Comparison of ENCODE assay signal across 1 cellular context in the genomic region with DNA sequence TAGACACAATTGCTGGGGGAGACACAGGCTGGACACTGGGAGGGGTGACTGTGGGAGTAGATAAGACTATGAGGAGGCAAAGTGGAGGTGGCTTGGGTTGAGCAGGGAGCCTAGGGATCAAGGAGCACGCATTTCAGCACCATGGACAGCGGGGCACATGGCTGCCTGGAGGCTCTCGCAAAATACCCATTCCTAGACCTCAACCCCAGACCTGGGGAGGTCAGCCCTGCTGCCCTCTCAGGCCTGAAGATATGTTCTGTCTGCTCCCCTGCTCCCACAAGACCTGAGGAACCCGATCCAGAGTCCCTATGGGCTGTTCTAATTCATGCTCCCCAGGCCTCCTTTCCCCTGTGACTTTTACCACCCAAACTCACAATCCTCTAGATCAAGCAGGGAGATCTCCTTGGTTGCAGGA.
TF ChIP-seq lines count a peak whose summit lies in the region.

No MANE protein-coding gene starts in this region.

TF ChIP-seq in HepG2, 621 proteins besides CTCF, POLR2A, EP300 and RAD21 (continued from another document and continues in another):
- TF ChIP-seq ZBED4 (CRISPR knock-in tag; IDR thresholded peaks at IDR 0.05; ENCODE audit: borderline replicate concordance), result 0 out of 2 replicates have a peak, but pooled peaks have one; percentile 54
- TF ChIP-seq, protein P1, sequence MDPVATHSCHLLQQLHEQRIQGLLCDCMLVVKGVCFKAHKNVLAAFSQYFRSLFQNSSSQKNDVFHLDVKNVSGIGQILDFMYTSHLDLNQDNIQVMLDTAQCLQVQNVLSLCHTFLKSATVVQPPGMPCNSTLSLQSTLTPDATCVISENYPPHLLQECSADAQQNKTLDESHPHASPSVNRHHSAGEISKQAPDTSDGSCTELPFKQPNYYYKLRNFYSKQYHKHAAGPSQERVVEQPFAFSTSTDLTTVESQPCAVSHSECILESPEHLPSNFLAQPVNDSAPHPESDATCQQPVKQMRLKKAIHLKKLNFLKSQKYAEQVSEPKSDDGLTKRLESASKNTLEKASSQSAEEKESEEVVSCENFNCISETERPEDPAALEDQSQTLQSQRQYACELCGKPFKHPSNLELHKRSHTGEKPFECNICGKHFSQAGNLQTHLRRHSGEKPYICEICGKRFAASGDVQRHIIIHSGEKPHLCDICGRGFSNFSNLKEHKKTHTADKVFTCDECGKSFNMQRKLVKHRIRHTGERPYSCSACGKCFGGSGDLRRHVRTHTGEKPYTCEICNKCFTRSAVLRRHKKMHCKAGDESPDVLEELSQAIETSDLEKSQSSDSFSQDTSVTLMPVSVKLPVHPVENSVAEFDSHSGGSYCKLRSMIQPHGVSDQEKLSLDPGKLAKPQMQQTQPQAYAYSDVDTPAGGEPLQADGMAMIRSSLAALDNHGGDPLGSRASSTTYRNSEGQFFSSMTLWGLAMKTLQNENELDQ (CRISPR knock-in tag; IDR thresholded peaks at IDR 0.05; ENCODE audit: borderline replicate concordance), result peak; percentile 81; the same call in 1 of the 2 replicates
- TF ChIP-seq FOXC1 (CRISPR knock-in tag; IDR thresholded peaks at IDR 0.05; ENCODE audit: borderline replicate concordance), result peak; percentile 79
- no peak for TF ChIP-seq ZNF337 (CRISPR knock-in tag; IDR thresholded peaks at IDR 0.05; ENCODE audit: borderline replicate concordance, low read depth)
- peak; percentile 64; the same call in 1 of the 2 replicates for TF ChIP-seq SAP130 (CRISPR knock-in tag; IDR thresholded peaks at IDR 0.05; ENCODE audit: low read depth)
- no peak for TF ChIP-seq MXD1 (CRISPR knock-in tag; IDR thresholded peaks at IDR 0.05)
- TF ChIP-seq HDAC1 (CRISPR knock-in tag; IDR thresholded peaks at IDR 0.05), result no peak
- TF ChIP-seq ZNF558 (CRISPR knock-in tag; IDR thresholded peaks at IDR 0.05; ENCODE audit: borderline replicate concordance), result no peak; the same call in 1 of the 2 replicates
- TF ChIP-seq ZNF124 (CRISPR knock-in tag; IDR thresholded peaks at IDR 0.05), result peak; percentile 70; the same call in 1 of the 2 replicates
- TF ChIP-seq TFDP2 (CRISPR knock-in tag; IDR thresholded peaks at IDR 0.05), result peak; percentile 45; the same call in 1 of the 2 replicates
- no peak for TF ChIP-seq CEBPZ (IDR thresholded peaks at IDR 0.05; ENCODE audit: low read length)
- no peak for TF ChIP-seq CSRNP2 (CRISPR knock-in tag; conservative IDR thresholded peaks at IDR 0.05; ENCODE audit: low read depth)
- TF ChIP-seq, protein P2, sequence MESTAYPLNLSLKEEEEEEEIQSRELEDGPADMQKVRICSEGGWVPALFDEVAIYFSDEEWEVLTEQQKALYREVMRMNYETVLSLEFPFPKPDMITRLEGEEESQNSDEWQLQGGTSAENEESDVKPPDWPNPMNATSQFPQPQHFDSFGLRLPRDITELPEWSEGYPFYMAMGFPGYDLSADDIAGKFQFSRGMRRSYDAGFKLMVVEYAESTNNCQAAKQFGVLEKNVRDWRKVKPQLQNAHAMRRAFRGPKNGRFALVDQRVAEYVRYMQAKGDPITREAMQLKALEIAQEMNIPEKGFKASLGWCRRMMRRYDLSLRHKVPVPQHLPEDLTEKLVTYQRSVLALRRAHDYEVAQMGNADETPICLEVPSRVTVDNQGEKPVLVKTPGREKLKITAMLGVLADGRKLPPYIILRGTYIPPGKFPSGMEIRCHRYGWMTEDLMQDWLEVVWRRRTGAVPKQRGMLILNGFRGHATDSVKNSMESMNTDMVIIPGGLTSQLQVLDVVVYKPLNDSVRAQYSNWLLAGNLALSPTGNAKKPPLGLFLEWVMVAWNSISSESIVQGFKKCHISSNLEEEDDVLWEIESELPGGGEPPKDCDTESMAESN (CRISPR knock-in tag; conservative IDR thresholded peaks at IDR 0.05), result no peak
- no peak for TF ChIP-seq ATF1 (CRISPR knock-in tag; IDR thresholded peaks at IDR 0.05)
- TF ChIP-seq CHD2 (IDR thresholded peaks at IDR 0.05; ENCODE audit: low read depth, low read length), result no peak
- peak; percentile 45; the same call in 1 of the 2 replicates for TF ChIP-seq ZNF777 (CRISPR knock-in tag; IDR thresholded peaks at IDR 0.05)
- TF ChIP-seq, protein P3, sequence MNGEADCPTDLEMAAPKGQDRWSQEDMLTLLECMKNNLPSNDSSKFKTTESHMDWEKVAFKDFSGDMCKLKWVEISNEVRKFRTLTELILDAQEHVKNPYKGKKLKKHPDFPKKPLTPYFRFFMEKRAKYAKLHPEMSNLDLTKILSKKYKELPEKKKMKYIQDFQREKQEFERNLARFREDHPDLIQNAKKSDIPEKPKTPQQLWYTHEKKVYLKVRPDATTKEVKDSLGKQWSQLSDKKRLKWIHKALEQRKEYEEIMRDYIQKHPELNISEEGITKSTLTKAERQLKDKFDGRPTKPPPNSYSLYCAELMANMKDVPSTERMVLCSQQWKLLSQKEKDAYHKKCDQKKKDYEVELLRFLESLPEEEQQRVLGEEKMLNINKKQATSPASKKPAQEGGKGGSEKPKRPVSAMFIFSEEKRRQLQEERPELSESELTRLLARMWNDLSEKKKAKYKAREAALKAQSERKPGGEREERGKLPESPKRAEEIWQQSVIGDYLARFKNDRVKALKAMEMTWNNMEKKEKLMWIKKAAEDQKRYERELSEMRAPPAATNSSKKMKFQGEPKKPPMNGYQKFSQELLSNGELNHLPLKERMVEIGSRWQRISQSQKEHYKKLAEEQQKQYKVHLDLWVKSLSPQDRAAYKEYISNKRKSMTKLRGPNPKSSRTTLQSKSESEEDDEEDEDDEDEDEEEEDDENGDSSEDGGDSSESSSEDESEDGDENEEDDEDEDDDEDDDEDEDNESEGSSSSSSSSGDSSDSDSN (CRISPR knock-in tag; IDR thresholded peaks at IDR 0.05), result no peak
- TF ChIP-seq SALL2 (CRISPR knock-in tag; IDR thresholded peaks at IDR 0.05), result peak; percentile 82
- TF ChIP-seq, protein P4, sequence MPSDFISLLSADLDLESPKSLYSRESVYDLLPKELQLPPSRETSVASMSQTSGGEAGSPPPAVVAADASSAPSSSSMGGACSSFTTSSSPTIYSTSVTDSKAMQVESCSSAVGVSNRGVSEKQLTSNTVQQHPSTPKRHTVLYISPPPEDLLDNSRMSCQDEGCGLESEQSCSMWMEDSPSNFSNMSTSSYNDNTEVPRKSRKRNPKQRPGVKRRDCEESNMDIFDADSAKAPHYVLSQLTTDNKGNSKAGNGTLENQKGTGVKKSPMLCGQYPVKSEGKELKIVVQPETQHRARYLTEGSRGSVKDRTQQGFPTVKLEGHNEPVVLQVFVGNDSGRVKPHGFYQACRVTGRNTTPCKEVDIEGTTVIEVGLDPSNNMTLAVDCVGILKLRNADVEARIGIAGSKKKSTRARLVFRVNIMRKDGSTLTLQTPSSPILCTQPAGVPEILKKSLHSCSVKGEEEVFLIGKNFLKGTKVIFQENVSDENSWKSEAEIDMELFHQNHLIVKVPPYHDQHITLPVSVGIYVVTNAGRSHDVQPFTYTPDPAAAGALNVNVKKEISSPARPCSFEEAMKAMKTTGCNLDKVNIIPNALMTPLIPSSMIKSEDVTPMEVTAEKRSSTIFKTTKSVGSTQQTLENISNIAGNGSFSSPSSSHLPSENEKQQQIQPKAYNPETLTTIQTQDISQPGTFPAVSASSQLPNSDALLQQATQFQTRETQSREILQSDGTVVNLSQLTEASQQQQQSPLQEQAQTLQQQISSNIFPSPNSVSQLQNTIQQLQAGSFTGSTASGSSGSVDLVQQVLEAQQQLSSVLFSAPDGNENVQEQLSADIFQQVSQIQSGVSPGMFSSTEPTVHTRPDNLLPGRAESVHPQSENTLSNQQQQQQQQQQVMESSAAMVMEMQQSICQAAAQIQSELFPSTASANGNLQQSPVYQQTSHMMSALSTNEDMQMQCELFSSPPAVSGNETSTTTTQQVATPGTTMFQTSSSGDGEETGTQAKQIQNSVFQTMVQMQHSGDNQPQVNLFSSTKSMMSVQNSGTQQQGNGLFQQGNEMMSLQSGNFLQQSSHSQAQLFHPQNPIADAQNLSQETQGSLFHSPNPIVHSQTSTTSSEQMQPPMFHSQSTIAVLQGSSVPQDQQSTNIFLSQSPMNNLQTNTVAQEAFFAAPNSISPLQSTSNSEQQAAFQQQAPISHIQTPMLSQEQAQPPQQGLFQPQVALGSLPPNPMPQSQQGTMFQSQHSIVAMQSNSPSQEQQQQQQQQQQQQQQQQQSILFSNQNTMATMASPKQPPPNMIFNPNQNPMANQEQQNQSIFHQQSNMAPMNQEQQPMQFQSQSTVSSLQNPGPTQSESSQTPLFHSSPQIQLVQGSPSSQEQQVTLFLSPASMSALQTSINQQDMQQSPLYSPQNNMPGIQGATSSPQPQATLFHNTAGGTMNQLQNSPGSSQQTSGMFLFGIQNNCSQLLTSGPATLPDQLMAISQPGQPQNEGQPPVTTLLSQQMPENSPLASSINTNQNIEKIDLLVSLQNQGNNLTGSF (CRISPR knock-in tag; IDR thresholded peaks at IDR 0.05), result peak; percentile 86
- peak; percentile 40; the same call in 1 of the 2 replicates for TF ChIP-seq ZFY (CRISPR knock-in tag; IDR thresholded peaks at IDR 0.05)
- no peak for TF ChIP-seq POGZ (CRISPR knock-in tag; IDR thresholded peaks at IDR 0.05)
- TF ChIP-seq KDM4B (CRISPR knock-in tag; IDR thresholded peaks at IDR 0.05), result peak; percentile 72; the same call in 1 of the 2 replicates
- TF ChIP-seq ETV6 (CRISPR knock-in tag; conservative IDR thresholded peaks at IDR 0.05), result 0 out of 2 replicates have a peak, but pooled peaks have one; percentile 78
- TF ChIP-seq ISX (CRISPR knock-in tag; conservative IDR thresholded peaks at IDR 0.05), result peak; percentile 86; the same call in 1 of the 2 replicates
- 0 out of 2 replicates have a peak, but pooled peaks have one; percentile 41 for TF ChIP-seq ZNF547 (CRISPR knock-in tag; IDR thresholded peaks at IDR 0.05)
- peak; percentile 51; the same call in 1 of the 2 replicates for TF ChIP-seq THAP11 (CRISPR knock-in tag; IDR thresholded peaks at IDR 0.05)
- TF ChIP-seq ZNF605 (CRISPR knock-in tag; IDR thresholded peaks at IDR 0.05), result no peak; the same call in 1 of the 2 replicates
- TF ChIP-seq NCOA2 (CRISPR knock-in tag; IDR thresholded peaks at IDR 0.05), result no peak
- peak; percentile 50; the same call in 1 of the 2 replicates for TF ChIP-seq MED1 (CRISPR knock-in tag; IDR thresholded peaks at IDR 0.05)
- no peak for TF ChIP-seq RFXANK (CRISPR knock-in tag; IDR thresholded peaks at IDR 0.05)
